ENCODE assay signal across 1 cellular context in the genomic region with DNA sequence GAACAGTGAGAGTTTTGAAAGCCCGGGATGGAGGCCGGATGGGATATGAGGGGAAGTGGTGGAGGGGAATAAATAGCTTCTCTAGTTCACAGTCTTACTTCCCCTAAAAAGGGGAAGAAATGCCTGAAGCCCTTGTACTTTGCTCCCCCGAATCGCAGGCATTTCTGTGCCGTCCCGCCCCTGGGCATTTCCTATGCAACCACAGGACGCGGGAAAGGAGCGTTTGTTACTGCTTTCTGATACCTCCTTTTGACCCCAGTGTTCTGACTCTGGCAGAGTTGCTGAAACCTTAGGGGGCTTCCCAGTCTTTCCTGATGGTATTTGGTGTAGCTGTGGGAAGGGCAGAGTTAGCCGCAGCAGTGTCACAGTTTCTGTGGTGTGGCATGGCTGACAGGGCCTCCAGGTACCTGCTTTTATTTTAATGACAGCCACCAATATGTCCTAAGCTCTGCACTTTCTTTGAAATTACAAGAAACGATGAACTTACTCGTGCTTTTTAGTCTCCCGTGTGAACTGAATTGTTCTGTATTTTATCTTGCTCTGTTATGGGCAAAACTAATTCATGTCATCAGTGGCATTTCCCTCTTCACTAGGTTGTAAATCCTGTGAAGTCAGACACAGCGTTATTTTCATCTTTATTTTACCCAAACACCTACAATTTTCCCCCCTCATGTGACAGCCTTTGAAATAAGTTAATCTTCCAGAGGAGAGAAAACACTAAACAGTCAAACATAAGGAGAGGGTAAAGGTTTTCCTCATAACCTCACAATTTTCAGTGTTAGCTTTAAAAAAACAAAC.
TF ChIP-seq lines count a peak whose summit lies in the region.

No MANE protein-coding gene starts in this region.

TF ChIP-seq in HepG2, 621 proteins besides CTCF, POLR2A, EP300 and RAD21 (continued from another document and continues in another):
- TF ChIP-seq, protein P1, sequence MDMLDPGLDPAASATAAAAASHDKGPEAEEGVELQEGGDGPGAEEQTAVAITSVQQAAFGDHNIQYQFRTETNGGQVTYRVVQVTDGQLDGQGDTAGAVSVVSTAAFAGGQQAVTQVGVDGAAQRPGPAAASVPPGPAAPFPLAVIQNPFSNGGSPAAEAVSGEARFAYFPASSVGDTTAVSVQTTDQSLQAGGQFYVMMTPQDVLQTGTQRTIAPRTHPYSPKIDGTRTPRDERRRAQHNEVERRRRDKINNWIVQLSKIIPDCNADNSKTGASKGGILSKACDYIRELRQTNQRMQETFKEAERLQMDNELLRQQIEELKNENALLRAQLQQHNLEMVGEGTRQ (IDR thresholded peaks at IDR 0.05; ENCODE audit: low read depth, low read length) = no peak
- TF ChIP-seq, protein P1 (CRISPR knock-in tag; IDR thresholded peaks at IDR 0.05; ENCODE audit: borderline replicate concordance) = no peak
- TF ChIP-seq, protein P2, sequence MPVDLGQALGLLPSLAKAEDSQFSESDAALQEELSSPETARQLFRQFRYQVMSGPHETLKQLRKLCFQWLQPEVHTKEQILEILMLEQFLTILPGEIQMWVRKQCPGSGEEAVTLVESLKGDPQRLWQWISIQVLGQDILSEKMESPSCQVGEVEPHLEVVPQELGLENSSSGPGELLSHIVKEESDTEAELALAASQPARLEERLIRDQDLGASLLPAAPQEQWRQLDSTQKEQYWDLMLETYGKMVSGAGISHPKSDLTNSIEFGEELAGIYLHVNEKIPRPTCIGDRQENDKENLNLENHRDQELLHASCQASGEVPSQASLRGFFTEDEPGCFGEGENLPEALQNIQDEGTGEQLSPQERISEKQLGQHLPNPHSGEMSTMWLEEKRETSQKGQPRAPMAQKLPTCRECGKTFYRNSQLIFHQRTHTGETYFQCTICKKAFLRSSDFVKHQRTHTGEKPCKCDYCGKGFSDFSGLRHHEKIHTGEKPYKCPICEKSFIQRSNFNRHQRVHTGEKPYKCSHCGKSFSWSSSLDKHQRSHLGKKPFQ (CRISPR knock-in tag; IDR thresholded peaks at IDR 0.05; ENCODE audit: insufficient replicate concordance) = no peak
- no peak for TF ChIP-seq KDM2A (CRISPR knock-in tag; IDR thresholded peaks at IDR 0.05; ENCODE audit: borderline replicate concordance, low read depth)
- TF ChIP-seq RXRA (CRISPR knock-in tag; IDR thresholded peaks at IDR 0.05) = peak; percentile 41; the same call in 1 of the 2 replicates
- TF ChIP-seq PHB2 (IDR thresholded peaks at IDR 0.05; ENCODE audit: partially characterized antibody) = no peak
- TF ChIP-seq ZSCAN9 (CRISPR knock-in tag; IDR thresholded peaks at IDR 0.05; ENCODE audit: borderline replicate concordance) = no peak; the same call in 1 of the 2 replicates
- TF ChIP-seq, protein P3, sequence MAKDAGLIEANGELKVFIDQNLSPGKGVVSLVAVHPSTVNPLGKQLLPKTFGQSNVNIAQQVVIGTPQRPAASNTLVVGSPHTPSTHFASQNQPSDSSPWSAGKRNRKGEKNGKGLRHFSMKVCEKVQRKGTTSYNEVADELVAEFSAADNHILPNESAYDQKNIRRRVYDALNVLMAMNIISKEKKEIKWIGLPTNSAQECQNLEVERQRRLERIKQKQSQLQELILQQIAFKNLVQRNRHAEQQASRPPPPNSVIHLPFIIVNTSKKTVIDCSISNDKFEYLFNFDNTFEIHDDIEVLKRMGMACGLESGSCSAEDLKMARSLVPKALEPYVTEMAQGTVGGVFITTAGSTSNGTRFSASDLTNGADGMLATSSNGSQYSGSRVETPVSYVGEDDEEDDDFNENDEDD (CRISPR knock-in tag; IDR thresholded peaks at IDR 0.05; ENCODE audit: borderline replicate concordance) = peak; percentile 82
- no peak for TF ChIP-seq ZBTB7A (CRISPR knock-in tag; IDR thresholded peaks at IDR 0.05)
- TF ChIP-seq, protein P4, sequence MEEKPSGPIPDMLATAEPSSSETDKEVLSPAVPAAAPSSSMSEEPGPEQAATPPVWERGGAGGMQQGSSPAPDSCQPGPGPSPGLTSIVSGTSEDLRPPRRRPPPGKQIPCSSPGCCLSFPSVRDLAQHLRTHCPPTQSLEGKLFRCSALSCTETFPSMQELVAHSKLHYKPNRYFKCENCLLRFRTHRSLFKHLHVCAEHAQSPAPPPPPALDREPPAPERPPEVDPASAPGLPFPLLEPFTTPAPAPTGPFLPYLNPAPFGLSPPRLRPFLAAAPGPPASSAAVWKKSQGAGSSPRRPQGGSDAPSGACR (CRISPR knock-in tag; IDR thresholded peaks at IDR 0.05) = no peak
- TF ChIP-seq, protein P5, sequence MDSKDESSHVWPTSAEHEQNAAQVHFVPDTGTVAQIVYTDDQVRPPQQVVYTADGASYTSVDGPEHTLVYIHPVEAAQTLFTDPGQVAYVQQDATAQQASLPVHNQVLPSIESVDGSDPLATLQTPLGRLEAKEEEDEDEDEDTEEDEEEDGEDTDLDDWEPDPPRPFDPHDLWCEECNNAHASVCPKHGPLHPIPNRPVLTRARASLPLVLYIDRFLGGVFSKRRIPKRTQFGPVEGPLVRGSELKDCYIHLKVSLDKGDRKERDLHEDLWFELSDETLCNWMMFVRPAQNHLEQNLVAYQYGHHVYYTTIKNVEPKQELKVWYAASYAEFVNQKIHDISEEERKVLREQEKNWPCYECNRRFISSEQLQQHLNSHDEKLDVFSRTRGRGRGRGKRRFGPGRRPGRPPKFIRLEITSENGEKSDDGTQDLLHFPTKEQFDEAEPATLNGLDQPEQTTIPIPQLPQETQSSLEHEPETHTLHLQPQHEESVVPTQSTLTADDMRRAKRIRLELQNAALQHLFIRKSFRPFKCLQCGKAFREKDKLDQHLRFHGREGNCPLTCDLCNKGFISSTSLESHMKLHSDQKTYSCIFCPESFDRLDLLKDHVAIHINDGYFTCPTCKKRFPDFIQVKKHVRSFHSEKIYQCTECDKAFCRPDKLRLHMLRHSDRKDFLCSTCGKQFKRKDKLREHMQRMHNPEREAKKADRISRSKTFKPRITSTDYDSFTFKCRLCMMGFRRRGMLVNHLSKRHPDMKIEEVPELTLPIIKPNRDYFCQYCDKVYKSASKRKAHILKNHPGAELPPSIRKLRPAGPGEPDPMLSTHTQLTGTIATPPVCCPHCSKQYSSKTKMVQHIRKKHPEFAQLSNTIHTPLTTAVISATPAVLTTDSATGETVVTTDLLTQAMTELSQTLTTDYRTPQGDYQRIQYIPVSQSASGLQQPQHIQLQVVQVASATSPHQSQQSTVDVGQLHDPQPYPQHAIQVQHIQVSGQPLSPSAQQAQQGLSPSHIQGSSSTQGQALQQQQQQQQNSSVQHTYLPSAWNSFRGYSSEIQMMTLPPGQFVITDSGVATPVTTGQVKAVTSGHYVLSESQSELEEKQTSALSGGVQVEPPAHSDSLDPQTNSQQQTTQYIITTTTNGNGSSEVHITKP (CRISPR knock-in tag; IDR thresholded peaks at IDR 0.05; ENCODE audit: low read depth) = no peak
- no peak for TF ChIP-seq HNRNPH1 (optimal IDR thresholded peaks at IDR 0.05; ENCODE audit: low read depth, low read length)
- TF ChIP-seq ERF (CRISPR knock-in tag; IDR thresholded peaks at IDR 0.05) = no peak
- no peak for TF ChIP-seq TAF15 (IDR thresholded peaks at IDR 0.05; ENCODE audit: low read depth, low read length, poor library complexity, severe bottlenecking)
- no peak for TF ChIP-seq ARID2 (CRISPR knock-in tag; IDR thresholded peaks at IDR 0.05; ENCODE audit: borderline replicate concordance)
- no peak for TF ChIP-seq ZNF598 (CRISPR knock-in tag; IDR thresholded peaks at IDR 0.05; ENCODE audit: borderline replicate concordance)
- no peak for TF ChIP-seq TCF7 (IDR thresholded peaks at IDR 0.05; ENCODE audit: low read depth)
- no peak for TF ChIP-seq ZNF33B (CRISPR knock-in tag; IDR thresholded peaks at IDR 0.05)
- no peak for TF ChIP-seq GZF1 (CRISPR knock-in tag; IDR thresholded peaks at IDR 0.05)
- TF ChIP-seq HHEX (CRISPR knock-in tag; IDR thresholded peaks at IDR 0.05) = no peak
- TF ChIP-seq ZNF614 (CRISPR knock-in tag; IDR thresholded peaks at IDR 0.05; ENCODE audit: borderline replicate concordance) = no peak
- no peak for TF ChIP-seq CHD2 (IDR thresholded peaks at IDR 0.05; ENCODE audit: low read depth, low read length)
- TF ChIP-seq, protein P6, sequence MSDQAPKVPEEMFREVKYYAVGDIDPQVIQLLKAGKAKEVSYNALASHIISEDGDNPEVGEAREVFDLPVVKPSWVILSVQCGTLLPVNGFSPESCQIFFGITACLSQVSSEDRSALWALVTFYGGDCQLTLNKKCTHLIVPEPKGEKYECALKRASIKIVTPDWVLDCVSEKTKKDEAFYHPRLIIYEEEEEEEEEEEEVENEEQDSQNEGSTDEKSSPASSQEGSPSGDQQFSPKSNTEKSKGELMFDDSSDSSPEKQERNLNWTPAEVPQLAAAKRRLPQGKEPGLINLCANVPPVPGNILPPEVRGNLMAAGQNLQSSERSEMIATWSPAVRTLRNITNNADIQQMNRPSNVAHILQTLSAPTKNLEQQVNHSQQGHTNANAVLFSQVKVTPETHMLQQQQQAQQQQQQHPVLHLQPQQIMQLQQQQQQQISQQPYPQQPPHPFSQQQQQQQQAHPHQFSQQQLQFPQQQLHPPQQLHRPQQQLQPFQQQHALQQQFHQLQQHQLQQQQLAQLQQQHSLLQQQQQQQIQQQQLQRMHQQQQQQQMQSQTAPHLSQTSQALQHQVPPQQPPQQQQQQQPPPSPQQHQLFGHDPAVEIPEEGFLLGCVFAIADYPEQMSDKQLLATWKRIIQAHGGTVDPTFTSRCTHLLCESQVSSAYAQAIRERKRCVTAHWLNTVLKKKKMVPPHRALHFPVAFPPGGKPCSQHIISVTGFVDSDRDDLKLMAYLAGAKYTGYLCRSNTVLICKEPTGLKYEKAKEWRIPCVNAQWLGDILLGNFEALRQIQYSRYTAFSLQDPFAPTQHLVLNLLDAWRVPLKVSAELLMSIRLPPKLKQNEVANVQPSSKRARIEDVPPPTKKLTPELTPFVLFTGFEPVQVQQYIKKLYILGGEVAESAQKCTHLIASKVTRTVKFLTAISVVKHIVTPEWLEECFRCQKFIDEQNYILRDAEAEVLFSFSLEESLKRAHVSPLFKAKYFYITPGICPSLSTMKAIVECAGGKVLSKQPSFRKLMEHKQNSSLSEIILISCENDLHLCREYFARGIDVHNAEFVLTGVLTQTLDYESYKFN (CRISPR knock-in tag; conservative IDR thresholded peaks at IDR 0.05) = peak; percentile 48
- TF ChIP-seq, protein P7, sequence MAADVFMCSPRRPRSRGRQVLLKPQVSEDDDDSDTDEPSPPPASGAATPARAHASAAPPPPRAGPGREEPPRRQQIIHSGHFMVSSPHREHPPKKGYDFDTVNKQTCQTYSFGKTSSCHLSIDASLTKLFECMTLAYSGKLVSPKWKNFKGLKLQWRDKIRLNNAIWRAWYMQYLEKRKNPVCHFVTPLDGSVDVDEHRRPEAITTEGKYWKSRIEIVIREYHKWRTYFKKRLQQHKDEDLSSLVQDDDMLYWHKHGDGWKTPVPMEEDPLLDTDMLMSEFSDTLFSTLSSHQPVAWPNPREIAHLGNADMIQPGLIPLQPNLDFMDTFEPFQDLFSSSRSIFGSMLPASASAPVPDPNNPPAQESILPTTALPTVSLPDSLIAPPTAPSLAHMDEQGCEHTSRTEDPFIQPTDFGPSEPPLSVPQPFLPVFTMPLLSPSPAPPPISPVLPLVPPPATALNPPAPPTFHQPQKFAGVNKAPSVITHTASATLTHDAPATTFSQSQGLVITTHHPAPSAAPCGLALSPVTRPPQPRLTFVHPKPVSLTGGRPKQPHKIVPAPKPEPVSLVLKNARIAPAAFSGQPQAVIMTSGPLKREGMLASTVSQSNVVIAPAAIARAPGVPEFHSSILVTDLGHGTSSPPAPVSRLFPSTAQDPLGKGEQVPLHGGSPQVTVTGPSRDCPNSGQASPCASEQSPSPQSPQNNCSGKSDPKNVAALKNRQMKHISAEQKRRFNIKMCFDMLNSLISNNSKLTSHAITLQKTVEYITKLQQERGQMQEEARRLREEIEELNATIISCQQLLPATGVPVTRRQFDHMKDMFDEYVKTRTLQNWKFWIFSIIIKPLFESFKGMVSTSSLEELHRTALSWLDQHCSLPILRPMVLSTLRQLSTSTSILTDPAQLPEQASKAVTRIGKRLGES (CRISPR knock-in tag; IDR thresholded peaks at IDR 0.05; ENCODE audit: borderline replicate concordance) = no peak
- TF ChIP-seq GFI1 (CRISPR knock-in tag; IDR thresholded peaks at IDR 0.05; ENCODE audit: borderline replicate concordance) = no peak
- no peak for TF ChIP-seq MBD4 (IDR thresholded peaks at IDR 0.05; ENCODE audit: borderline replicate concordance, low read length)
- no peak for TF ChIP-seq CENPT (CRISPR knock-in tag; IDR thresholded peaks at IDR 0.05; ENCODE audit: low read depth)
- no peak for TF ChIP-seq ZNF232 (CRISPR knock-in tag; IDR thresholded peaks at IDR 0.05; ENCODE audit: borderline replicate concordance)
- TF ChIP-seq CHD4 (IDR thresholded peaks at IDR 0.05; ENCODE audit: borderline replicate concordance, low read length) = 0 out of 2 replicates have a peak, but pooled peaks have one; percentile 6
- no peak for TF ChIP-seq ETV6 (CRISPR knock-in tag; conservative IDR thresholded peaks at IDR 0.05)
- TF ChIP-seq HOXA3 (CRISPR knock-in tag; IDR thresholded peaks at IDR 0.05) = peak; percentile 17; the same call in 1 of the 2 replicates
- no peak for TF ChIP-seq ZFP36L2 (CRISPR knock-in tag; IDR thresholded peaks at IDR 0.05)
- no peak for TF ChIP-seq TAF1 (CRISPR knock-in tag; IDR thresholded peaks at IDR 0.05)
- TF ChIP-seq ZNF563 (CRISPR knock-in tag; IDR thresholded peaks at IDR 0.05) = no peak
- TF ChIP-seq ARHGAP35 (CRISPR knock-in tag; IDR thresholded peaks at IDR 0.05; ENCODE audit: borderline replicate concordance) = no peak
